In genomic region chr7:134720091-134720935, GRCh38 we compare ENCODE assay signal across 14 cellular contexts. TPM values are rescaled to one million over a fixed set of nuclear protein-coding genes. Genes with fewer than 3 reads are reported as not detected.
DNase-seq lines count a peak whose midpoint lies in the region; ATAC-seq and TF ChIP-seq lines count a peak whose summit lies in the region.
"Had no signal": no experiment of that assay in that cellular context is flagged by ENCODE, and none has a peak within 500 bp of the region (broad histone marks: within the 10 kb centered on the region; RNA-seq: fewer than 3 reads in every experiment).

No MANE protein-coding gene starts in this region.

- no peaks in the 10 kb centered on the region for H3K4me1 ChIP-seq in mucosa of descending colon (ENCODE audit: low read depth)

- no peak for TF ChIP-seq CTCF in mucosa of descending colon (IDR thresholded peaks at IDR 0.05)

- DNase-seq in SK-N-MC (ENCODE audit: low read depth, low spot score) = peak; percentile 35
- peak; percentile 52 for DNase-seq in epidermal melanocyte (ENCODE audit: insufficient read length, low spot score)
- DNase-seq in mucosa of descending colon = no peak
- no peak for DNase-seq in substantia nigra (lab: John Stamatoyannopoulos, UW)
- DNase-seq in DMS153 treated with DMSO at 0.1 percent for 48 hours (lab: John Stamatoyannopoulos, UW; ENCODE audit: unreplicated experiment) = no peak
- DNase-seq in activated CD4-positive, alpha-beta T cell treated with anti-CD3 and anti-CD28 coated beads, Interleukin-2, amount 50 U/mL, for 1 hour = no peak
- DNase-seq: activated CD4-positive, CD25-positive, alpha-beta regulatory T cell treated with anti-CD3 and anti-CD28 coated beads, Interleukin-2, amount 50 U/mL, for 72 hours; activated naive CD4-positive, alpha-beta T cell treated with Interleukin-2 at 50 U/mL for 16 hours; CD8-positive, alpha-beta memory T cell; mesendoderm; stimulated activated CD4-positive, alpha-beta T cell treated with anti-CD3 and anti-CD28 coated beads, Interleukin-2, amount 100 ng/mL, for 48 hours had no signal

- intact Hi-C loops in mucosa of descending colon (cut with DNase I, micrococcal nuclease) = no loop called here

- H3K9me3 ChIP-seq in SK-N-MC (ENCODE audit: low read depth, low read length) (no peaks in the 10 kb centered on the region), mucosa of descending colon (no peaks in the 10 kb centered on the region)

- H3K36me3 ChIP-seq in SK-N-MC (ENCODE audit: insufficient read depth, low read length) = no peaks in the 10 kb centered on the region
- H3K36me3 ChIP-seq in mucosa of descending colon (ENCODE audit: low read depth) = no peaks in the 10 kb centered on the region

- peak; percentile 12 for ATAC-seq in mucosa of descending colon
- ATAC-seq in HG02938 (IDR thresholded peaks at IDR 0.05; ENCODE audit: unreplicated experiment) = no peak
- ATAC-seq in HG03095 (IDR thresholded peaks at IDR 0.05; ENCODE audit: unreplicated experiment) = no peak

- H3K27ac ChIP-seq in SK-N-MC (peak overlapping the region; percentile 86), substantia nigra (ENCODE audit: low read depth, low read length, poor library complexity, severe bottlenecking) (peak overlapping the region; percentile 22)
- H3K27ac ChIP-seq: RWPE1 had no signal

- H3K4me3 ChIP-seq in SK-N-MC = peak overlapping the region; percentile 59
- no peak overlapping the region for H3K4me3 ChIP-seq in mucosa of descending colon

- no peak overlapping the region for H3K9ac ChIP-seq in SK-N-MC (ENCODE audit: insufficient read length)

RNA-seq across cellular contexts. Expression of gene CALD1, which starts 59.1 kb away (rescaled TPM):
- 1,000 to 10,000 TPM in 1 of 3 donors, 100 to 1,000 TPM in 1, 10 to 100 TPM in 1; 40.3 to 1,241 (median 134) TPM for total RNA-seq in mucosa of descending colon

Comparison
In these comparisons a context has a peak if more than half of its experiments do, and no peak if none do; other contexts are left out.
1. DNase-seq: peak in SK-N-MC (single experiment) and epidermal melanocyte (single experiment); none in mucosa of descending colon (0 of 3), substantia nigra (0 of 49), DMS153 treated with DMSO at 0.1 percent for 48 hours (single experiment) and activated CD4-positive, alpha-beta T cell treated with anti-CD3 and anti-CD28 coated beads, Interleukin-2, amount 50 U/mL, for 1 hour (single experiment).